Comparison of ENCODE assay signal across 1 cellular context in the genomic region with DNA sequence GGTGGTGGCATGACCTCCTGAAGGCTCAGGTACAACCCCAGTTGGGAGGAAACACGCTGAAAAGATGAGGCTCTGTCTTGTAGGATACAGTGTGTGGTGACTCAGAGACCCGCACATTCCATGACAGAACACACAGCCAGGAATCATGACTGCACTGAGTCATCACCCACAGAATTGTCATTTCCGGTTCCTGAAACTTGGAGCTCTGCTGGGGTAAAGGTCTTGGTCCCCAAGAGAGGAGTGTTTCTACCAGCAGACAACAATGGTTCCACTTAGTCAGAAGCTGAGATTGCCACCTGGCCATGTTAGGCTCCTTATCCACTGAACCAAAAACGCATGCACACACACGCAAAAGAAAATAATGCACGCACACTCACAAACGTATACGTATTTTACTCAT.
TF ChIP-seq lines count a peak whose summit lies in the region.

No MANE protein-coding gene starts in this region.

TF ChIP-seq in HepG2, 621 proteins besides CTCF, POLR2A, EP300 and RAD21:
- TF ChIP-seq, protein P1, sequence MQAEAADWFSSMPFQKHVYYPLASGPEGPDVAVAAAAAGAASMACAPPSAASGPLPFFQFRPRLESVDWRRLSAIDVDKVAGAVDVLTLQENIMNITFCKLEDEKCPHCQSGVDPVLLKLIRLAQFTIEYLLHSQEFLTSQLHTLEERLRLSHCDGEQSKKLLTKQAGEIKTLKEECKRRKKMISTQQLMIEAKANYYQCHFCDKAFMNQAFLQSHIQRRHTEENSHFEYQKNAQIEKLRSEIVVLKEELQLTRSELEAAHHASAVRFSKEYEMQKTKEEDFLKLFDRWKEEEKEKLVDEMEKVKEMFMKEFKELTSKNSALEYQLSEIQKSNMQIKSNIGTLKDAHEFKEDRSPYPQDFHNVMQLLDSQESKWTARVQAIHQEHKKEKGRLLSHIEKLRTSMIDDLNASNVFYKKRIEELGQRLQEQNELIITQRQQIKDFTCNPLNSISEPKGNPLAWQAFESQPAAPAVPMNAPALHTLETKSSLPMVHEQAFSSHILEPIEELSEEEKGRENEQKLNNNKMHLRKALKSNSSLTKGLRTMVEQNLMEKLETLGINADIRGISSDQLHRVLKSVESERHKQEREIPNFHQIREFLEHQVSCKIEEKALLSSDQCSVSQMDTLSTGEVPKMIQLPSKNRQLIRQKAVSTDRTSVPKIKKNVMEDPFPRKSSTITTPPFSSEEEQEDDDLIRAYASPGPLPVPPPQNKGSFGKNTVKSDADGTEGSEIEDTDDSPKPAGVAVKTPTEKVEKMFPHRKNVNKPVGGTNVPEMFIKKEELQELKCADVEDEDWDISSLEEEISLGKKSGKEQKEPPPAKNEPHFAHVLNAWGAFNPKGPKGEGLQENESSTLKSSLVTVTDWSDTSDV (CRISPR knock-in tag; IDR thresholded peaks at IDR 0.05), result no peak
- TF ChIP-seq SMYD3 (CRISPR knock-in tag; IDR thresholded peaks at IDR 0.05) (no peak), ATRX (CRISPR knock-in tag; IDR thresholded peaks at IDR 0.05; ENCODE audit: borderline replicate concordance) (no peak), HDAC6 (IDR thresholded peaks at IDR 0.05; ENCODE audit: low read depth, low read length) (no peak), TBL1XR1 (IDR thresholded peaks at IDR 0.05; ENCODE audit: borderline replicate concordance, low read length, partially characterized antibody) (no peak), SPEN (CRISPR knock-in tag; IDR thresholded peaks at IDR 0.05; ENCODE audit: low read depth) (no peak), CC2D1A (CRISPR knock-in tag; IDR thresholded peaks at IDR 0.05) (no peak), GABPA (IDR thresholded peaks at IDR 0.05; ENCODE audit: low read depth, low read length) (no peak), GABPA (CRISPR knock-in tag; IDR thresholded peaks at IDR 0.05; ENCODE audit: low read depth) (peak; percentile 44), CREB1 (IDR thresholded peaks at IDR 0.05) (peak; percentile 47), CREB1 (CRISPR knock-in tag; IDR thresholded peaks at IDR 0.05) (no peak), NAIF1 (CRISPR knock-in tag; IDR thresholded peaks at IDR 0.05; ENCODE audit: borderline replicate concordance) (no peak), PHF20 (CRISPR knock-in tag; IDR thresholded peaks at IDR 0.05) (no peak), NFATC3 (CRISPR knock-in tag; IDR thresholded peaks at IDR 0.05) (no peak), FOXA3 (CRISPR knock-in tag; IDR thresholded peaks at IDR 0.05) (no peak), KDM5B (CRISPR knock-in tag; IDR thresholded peaks at IDR 0.05; ENCODE audit: borderline replicate concordance) (no peak), ZNF768 (CRISPR knock-in tag; IDR thresholded peaks at IDR 0.05) (peak; percentile 71), FOSL2 (CRISPR knock-in tag; IDR thresholded peaks at IDR 0.05) (peak; percentile 36; the same call in 1 of the 2 replicates)
- TF ChIP-seq, protein P2, sequence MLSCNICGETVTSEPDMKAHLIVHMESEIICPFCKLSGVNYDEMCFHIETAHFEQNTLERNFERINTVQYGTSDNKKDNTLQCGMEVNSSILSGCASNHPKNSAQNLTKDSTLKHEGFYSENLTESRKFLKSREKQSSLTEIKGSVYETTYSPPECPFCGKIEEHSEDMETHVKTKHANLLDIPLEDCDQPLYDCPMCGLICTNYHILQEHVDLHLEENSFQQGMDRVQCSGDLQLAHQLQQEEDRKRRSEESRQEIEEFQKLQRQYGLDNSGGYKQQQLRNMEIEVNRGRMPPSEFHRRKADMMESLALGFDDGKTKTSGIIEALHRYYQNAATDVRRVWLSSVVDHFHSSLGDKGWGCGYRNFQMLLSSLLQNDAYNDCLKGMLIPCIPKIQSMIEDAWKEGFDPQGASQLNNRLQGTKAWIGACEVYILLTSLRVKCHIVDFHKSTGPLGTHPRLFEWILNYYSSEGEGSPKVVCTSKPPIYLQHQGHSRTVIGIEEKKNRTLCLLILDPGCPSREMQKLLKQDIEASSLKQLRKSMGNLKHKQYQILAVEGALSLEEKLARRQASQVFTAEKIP (CRISPR knock-in tag; IDR thresholded peaks at IDR 0.05; ENCODE audit: borderline replicate concordance), result no peak
- TF ChIP-seq, protein P3, sequence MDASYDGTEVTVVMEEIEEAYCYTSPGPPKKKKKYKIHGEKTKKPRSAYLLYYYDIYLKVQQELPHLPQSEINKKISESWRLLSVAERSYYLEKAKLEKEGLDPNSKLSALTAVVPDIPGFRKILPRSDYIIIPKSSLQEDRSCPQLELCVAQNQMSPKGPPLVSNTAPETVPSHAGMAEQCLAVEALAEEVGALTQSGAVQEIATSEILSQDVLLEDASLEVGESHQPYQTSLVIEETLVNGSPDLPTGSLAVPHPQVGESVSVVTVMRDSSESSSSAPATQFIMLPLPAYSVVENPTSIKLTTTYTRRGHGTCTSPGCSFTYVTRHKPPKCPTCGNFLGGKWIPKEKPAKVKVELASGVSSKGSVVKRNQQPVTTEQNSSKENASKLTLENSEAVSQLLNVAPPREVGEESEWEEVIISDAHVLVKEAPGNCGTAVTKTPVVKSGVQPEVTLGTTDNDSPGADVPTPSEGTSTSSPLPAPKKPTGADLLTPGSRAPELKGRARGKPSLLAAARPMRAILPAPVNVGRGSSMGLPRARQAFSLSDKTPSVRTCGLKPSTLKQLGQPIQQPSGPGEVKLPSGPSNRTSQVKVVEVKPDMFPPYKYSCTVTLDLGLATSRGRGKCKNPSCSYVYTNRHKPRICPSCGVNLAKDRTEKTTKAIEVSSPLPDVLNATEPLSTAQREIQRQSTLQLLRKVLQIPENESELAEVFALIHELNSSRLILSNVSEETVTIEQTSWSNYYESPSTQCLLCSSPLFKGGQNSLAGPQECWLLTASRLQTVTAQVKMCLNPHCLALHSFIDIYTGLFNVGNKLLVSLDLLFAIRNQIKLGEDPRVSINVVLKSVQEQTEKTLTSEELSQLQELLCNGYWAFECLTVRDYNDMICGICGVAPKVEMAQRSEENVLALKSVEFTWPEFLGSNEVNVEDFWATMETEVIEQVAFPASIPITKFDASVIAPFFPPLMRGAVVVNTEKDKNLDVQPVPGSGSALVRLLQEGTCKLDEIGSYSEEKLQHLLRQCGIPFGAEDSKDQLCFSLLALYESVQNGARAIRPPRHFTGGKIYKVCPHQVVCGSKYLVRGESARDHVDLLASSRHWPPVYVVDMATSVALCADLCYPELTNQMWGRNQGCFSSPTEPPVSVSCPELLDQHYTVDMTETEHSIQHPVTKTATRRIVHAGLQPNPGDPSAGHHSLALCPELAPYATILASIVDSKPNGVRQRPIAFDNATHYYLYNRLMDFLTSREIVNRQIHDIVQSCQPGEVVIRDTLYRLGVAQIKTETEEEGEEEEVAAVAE (CRISPR knock-in tag; IDR thresholded peaks at IDR 0.05; ENCODE audit: borderline replicate concordance), result no peak
